In genomic region chr2:216501854-216502253, GRCh38 we compare ENCODE assay signal across 17 cellular contexts. TPM values are rescaled to one million over a fixed set of nuclear protein-coding genes. Genes with fewer than 3 reads are reported as not detected.
DNase-seq lines count a peak whose midpoint lies in the region; ATAC-seq and TF ChIP-seq lines count a peak whose summit lies in the region.
"Had no signal": no experiment of that assay in that cellular context is flagged by ENCODE, and none has a peak within 500 bp of the region (broad histone marks: within the 10 kb centered on the region; RNA-seq: fewer than 3 reads in every experiment).

No MANE protein-coding gene starts in this region.

- no peak for DNase-seq in activated T-cell treated with anti-CD3 and anti-CD28 coated beads, Interleukin-2, amount 50 U/mL, for 72 hours
- no peak for DNase-seq in activated T-cell treated with anti-CD3 and anti-CD28 coated beads, Interleukin-2, amount 50 U/mL, for 1 hour
- DNase-seq in NB4 (ENCODE audit: low read depth), result no peak
- DNase-seq in stimulated activated effector memory CD8-positive, alpha-beta T cell treated with anti-CD3 and anti-CD28 coated beads, Interleukin-12 subunit alpha, Interleukin-12 subunit beta, amount 100 ng/mL, for 72 hours (ENCODE audit: low spot score in 2 of 2), result no peak
- no peak for DNase-seq in left lobe of liver (ENCODE audit: low spot score)
- DNase-seq in NCI-H1092 treated with DMSO at 0.1 percent for 48 hours (lab: John Stamatoyannopoulos, UW), result no peak
- no peak for DNase-seq in NCI-H2171 treated with DMSO at 0.1 percent for 48 hours (lab: John Stamatoyannopoulos, UW)
- DNase-seq: COR-L47, dermis blood vessel endothelial cell, head of caudate nucleus, kidney, NCI-H1105, RPMI8226 had no signal

- H3K36me3 Mint-ChIP-seq in activated T-cell treated with anti-CD3 and anti-CD28 coated beads, Interleukin-2, amount 50 U/mL, for 72 hours (ENCODE audit: insufficient read depth in 2 of 2), result peaks cover 33 to 64% of the 10 kb centered on the region in 2 donors
- H3K36me3 Mint-ChIP-seq in brain, result peaks cover 78% of the 10 kb centered on the region
- peaks cover 86% of the 10 kb centered on the region for H3K36me3 Mint-ChIP-seq in stimulated activated effector memory CD8-positive, alpha-beta T cell treated with anti-CD3 and anti-CD28 coated beads, Interleukin-12 subunit alpha, Interleukin-12 subunit beta, amount 100 ng/mL, for 72 hours

- H3K4me3 ChIP-seq in NB4 (ENCODE audit: low read depth, low read length), result peak overlapping the region; percentile 86
- H3K4me3 ChIP-seq: esophagus muscularis mucosa had no signal

- H3K27me3 Mint-ChIP-seq in activated T-cell treated with anti-CD3 and anti-CD28 coated beads, Interleukin-2, amount 50 U/mL, for 72 hours (ENCODE audit: low read depth), result no peaks in the 10 kb centered on the region
- peaks cover 9% of the 10 kb centered on the region for H3K27me3 Mint-ChIP-seq in brain

- H3K27ac Mint-ChIP-seq in activated T-cell treated with anti-CD3 and anti-CD28 coated beads, Interleukin-2, amount 50 U/mL, for 72 hours, result peak overlapping the region; percentile 91
- peak overlapping the region in 2 of 5 experiments; percentile 61 to 97 for H3K27ac Mint-ChIP-seq in brain
- H3K27ac Mint-ChIP-seq in stimulated activated effector memory CD8-positive, alpha-beta T cell treated with anti-CD3 and anti-CD28 coated beads, Interleukin-12 subunit alpha, Interleukin-12 subunit beta, amount 100 ng/mL, for 72 hours, result peak overlapping the region; percentile 65

- H3K4me1 Mint-ChIP-seq in activated T-cell treated with anti-CD3 and anti-CD28 coated beads, Interleukin-2, amount 50 U/mL, for 72 hours (ENCODE audit: low read depth), result peaks cover 67% of the 10 kb centered on the region
- H3K4me1 Mint-ChIP-seq in brain, result peaks cover 68% of the 10 kb centered on the region
- peaks cover 61% of the 10 kb centered on the region for H3K4me1 Mint-ChIP-seq in stimulated activated effector memory CD8-positive, alpha-beta T cell treated with anti-CD3 and anti-CD28 coated beads, Interleukin-12 subunit alpha, Interleukin-12 subunit beta, amount 100 ng/mL, for 72 hours

- TF ChIP-seq CTCF in NB4 (IDR thresholded peaks at IDR 0.05; ENCODE audit: low read depth, low read length) (no peak), brain (conservative IDR thresholded peaks at IDR 0.05) (no peak)

- H3K9me3 Mint-ChIP-seq in activated T-cell treated with anti-CD3 and anti-CD28 coated beads, Interleukin-2, amount 50 U/mL, for 72 hours, result no peaks in the 10 kb centered on the region
- peaks cover 0 to 5% (median 0%) of the 10 kb centered on the region in 5 experiments for H3K9me3 Mint-ChIP-seq in brain
- no peaks in the 10 kb centered on the region for H3K9me3 Mint-ChIP-seq in stimulated activated effector memory CD8-positive, alpha-beta T cell treated with anti-CD3 and anti-CD28 coated beads, Interleukin-12 subunit alpha, Interleukin-12 subunit beta, amount 100 ng/mL, for 72 hours
- H3K9me3 Mint-ChIP-seq: mesothelial cell of epicardium; T-helper 1 cell treated with Interleukin-12 subunit alpha and Interleukin-12 subunit beta and Interleukin-4 antibody, amounts not matched to agents 30 μg/mL and 1 μg/mL, for 36 hours had no signal

- peak overlapping the region; percentile 87 to 94 for H3K4me3 Mint-ChIP-seq in activated T-cell treated with anti-CD3 and anti-CD28 coated beads, Interleukin-2, amount 50 U/mL, for 72 hours
- H3K4me3 Mint-ChIP-seq in brain, result peak overlapping the region in 3 of 5 experiments; percentile 54 to 98 (median 98)
- peak overlapping the region; percentile 94 for H3K4me3 Mint-ChIP-seq in stimulated activated effector memory CD8-positive, alpha-beta T cell treated with anti-CD3 and anti-CD28 coated beads, Interleukin-12 subunit alpha, Interleukin-12 subunit beta, amount 100 ng/mL, for 72 hours
- H3K4me3 Mint-ChIP-seq: T-helper 1 cell treated with Interleukin-12 subunit alpha and Interleukin-12 subunit beta and Interleukin-4 antibody, amounts not matched to agents 30 μg/mL and 1 μg/mL, for 36 hours had no signal

- no peak for ATAC-seq in activated T-cell treated with anti-CD3 and anti-CD28 coated beads, Interleukin-2, amount 50 U/mL, for 72 hours (replicated peaks in 1 of 2)
- ATAC-seq in stimulated activated effector memory CD8-positive, alpha-beta T cell treated with anti-CD3 and anti-CD28 coated beads, Interleukin-12 subunit alpha, Interleukin-12 subunit beta, amount 100 ng/mL, for 72 hours, result no peak
- no peak for ATAC-seq in left lobe of liver

- no peak for TF ChIP-seq POLR2A in NB4 (IDR thresholded peaks at IDR 0.05; ENCODE audit: extremely low read depth, insufficient read length)

RNA-seq across cellular contexts. Expression of gene RPL37A, which starts 3.2 kb away (rescaled TPM):
- 1,000 to 10,000 TPM; 3,626 to 3,861 TPM for total RNA-seq in activated T-cell treated with anti-CD3 and anti-CD28 coated beads, Interleukin-2, amount 50 U/mL, for 72 hours
- 6,566 TPM for polyA plus RNA-seq in brain (ENCODE audit: insufficient read depth, low read depth, low replicate concordance)
- total RNA-seq in left lobe of liver, result 825 TPM
